In the genomic region with DNA sequence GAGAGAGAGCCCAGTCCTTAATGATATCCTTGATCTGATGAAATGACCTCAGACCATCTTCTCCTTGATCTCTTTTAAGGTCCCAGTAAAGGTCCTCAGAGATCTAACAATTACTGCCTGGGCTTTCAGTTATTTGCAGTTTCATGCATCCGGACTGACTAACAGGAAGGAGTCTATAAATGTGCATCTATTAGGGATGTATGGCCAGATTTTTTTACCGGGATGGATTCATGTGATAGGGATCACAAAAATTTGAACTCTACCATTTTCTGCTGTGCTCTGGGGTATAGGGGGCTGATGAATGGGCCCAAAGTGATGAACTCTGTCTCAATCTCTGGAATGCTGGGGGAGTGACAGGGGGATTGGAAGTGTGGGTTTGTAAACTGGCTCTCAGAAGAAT, we compare ENCODE assay signal across 1 cellular context.
TF ChIP-seq lines count a peak whose summit lies in the region.

No MANE protein-coding gene starts in this region.

TF ChIP-seq in HCT116, 20 proteins besides CTCF, POLR2A, EP300 and RAD21 (continued from another document):
- TF ChIP-seq, protein P1, sequence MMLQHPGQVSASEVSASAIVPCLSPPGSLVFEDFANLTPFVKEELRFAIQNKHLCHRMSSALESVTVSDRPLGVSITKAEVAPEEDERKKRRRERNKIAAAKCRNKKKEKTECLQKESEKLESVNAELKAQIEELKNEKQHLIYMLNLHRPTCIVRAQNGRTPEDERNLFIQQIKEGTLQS (IDR thresholded peaks at IDR 0.05), result no peak
